Comparison of ENCODE assay signal across 9 cellular contexts in genomic region chr21:40466893-40467483, GRCh38.
DNase-seq lines count a peak whose midpoint lies in the region; ATAC-seq and TF ChIP-seq lines count a peak whose summit lies in the region.
"Had no signal": no experiment of that assay in that cellular context is flagged by ENCODE, and none has a peak within 500 bp of the region (broad histone marks: within the 10 kb centered on the region; RNA-seq: fewer than 3 reads in every experiment).

No MANE protein-coding gene starts in this region.

- H3K9me3 ChIP-seq in lung (ENCODE audit: control insufficient read depth in 2 of 2, insufficient read depth in 1 of 2, low read length in 1 of 2): no peaks in the 10 kb centered on the region
- H3K9me3 ChIP-seq in ovary: no peaks in the 10 kb centered on the region
- no peaks in the 10 kb centered on the region for H3K9me3 ChIP-seq in right cardiac atrium (ENCODE audit: control insufficient read depth, low read length)

- H3K36me3 Mint-ChIP-seq in stimulated activated effector memory CD8-positive, alpha-beta T cell treated with anti-CD3 and anti-CD28 coated beads, Interleukin-12 subunit alpha, Interleukin-12 subunit beta, amount 100 ng/mL, for 72 hours: no peaks in the 10 kb centered on the region
- H3K36me3 Mint-ChIP-seq: activated CD8-positive, alpha-beta memory T cell treated with anti-CD3 and anti-CD28 coated beads, Interleukin-2, amount 10 ng/mL, durations not matched to agents 7 days and 5 days had no signal

- H3K9me3 Mint-ChIP-seq in stimulated activated effector memory CD8-positive, alpha-beta T cell treated with anti-CD3 and anti-CD28 coated beads, Interleukin-12 subunit alpha, Interleukin-12 subunit beta, amount 100 ng/mL, for 72 hours: peaks cover 7% of the 10 kb centered on the region

- ATAC-seq in lung (ENCODE audit: insufficient read depth, low FRiP score): no peak
- ATAC-seq in stimulated activated effector memory CD8-positive, alpha-beta T cell treated with anti-CD3 and anti-CD28 coated beads, Interleukin-12 subunit alpha, Interleukin-12 subunit beta, amount 100 ng/mL, for 72 hours: no peak
- ATAC-seq in right cardiac atrium: no peak
- ATAC-seq: activated CD8-positive, alpha-beta memory T cell treated with anti-CD3 and anti-CD28 coated beads, Interleukin-2, amount 10 ng/mL, durations not matched to agents 7 days and 5 days had no signal

- no peaks in the 10 kb centered on the region for H3K4me1 Mint-ChIP-seq in stimulated activated effector memory CD8-positive, alpha-beta T cell treated with anti-CD3 and anti-CD28 coated beads, Interleukin-12 subunit alpha, Interleukin-12 subunit beta, amount 100 ng/mL, for 72 hours
- H3K4me1 Mint-ChIP-seq: activated CD8-positive, alpha-beta memory T cell treated with anti-CD3 and anti-CD28 coated beads, Interleukin-2, amount 10 ng/mL, durations not matched to agents 7 days and 5 days had no signal

- 88% methylated on average over 1 of the region's 1 CpG for WGBS in lung, 2 donors
- 78 to 88% (median 84%) methylated on average over 1 of the region's 1 CpG for WGBS in ovary, 3 donors
- 91% methylated on average over 1 of the region's 1 CpG for WGBS in right cardiac atrium

- TF ChIP-seq EP300 in ovary (IDR thresholded peaks at IDR 0.05): no peak

- H3K27ac ChIP-seq in lung (ENCODE audit: low read depth in 1 of 2, low read length in 1 of 2) (no peak overlapping the region), ovary (no peak overlapping the region), right cardiac atrium (ENCODE audit: low read length) (no peak overlapping the region)

- TF ChIP-seq CTCF in lung (IDR thresholded peaks at IDR 0.05; ENCODE audit: control extremely low read depth, extremely low read depth): peak; percentile 29
- TF ChIP-seq CTCF in ovary (IDR thresholded peaks at IDR 0.05): no peak

- no peak overlapping the region for H3K27ac Mint-ChIP-seq in stimulated activated effector memory CD8-positive, alpha-beta T cell treated with anti-CD3 and anti-CD28 coated beads, Interleukin-12 subunit alpha, Interleukin-12 subunit beta, amount 100 ng/mL, for 72 hours
- H3K27ac Mint-ChIP-seq: activated CD8-positive, alpha-beta memory T cell treated with anti-CD3 and anti-CD28 coated beads, Interleukin-2, amount 10 ng/mL, durations not matched to agents 7 days and 5 days had no signal

- no peak overlapping the region for H3K4me3 ChIP-seq in lung
- H3K4me3 ChIP-seq in ovary: no peak overlapping the region
- no peak overlapping the region for H3K4me3 ChIP-seq in right cardiac atrium (ENCODE audit: low read length)

- H3K4me1 ChIP-seq in lung (ENCODE audit: control insufficient read depth in 2 of 2, insufficient read depth in 2 of 2, low read length in 2 of 2) (no peaks in the 10 kb centered on the region), ovary (ENCODE audit: insufficient read depth) (no peaks in the 10 kb centered on the region), right cardiac atrium (ENCODE audit: control insufficient read depth, insufficient read depth, low read length) (no peaks in the 10 kb centered on the region)

- no peaks in the 10 kb centered on the region for H3K36me3 ChIP-seq in lung (ENCODE audit: control insufficient read depth in 2 of 2, insufficient read depth in 2 of 2, low read length in 2 of 2)
- H3K36me3 ChIP-seq in ovary: no peaks in the 10 kb centered on the region

- intact Hi-C loops in ovary (cut with DNase I) (no loop called here), right cardiac atrium (cut with DNase I) (loop anchor here in 3 of 4 donors (5.0 to 10.0 kb wide), 3 partner anchors 375 to 600 kb away; partner anchors contain the start of gene DSCAM (in 1 of the 3))

- TF ChIP-seq POLR2A in ovary (IDR thresholded peaks at IDR 0.05): no peak

- no peak overlapping the region for H3K4me3 Mint-ChIP-seq in stimulated activated effector memory CD8-positive, alpha-beta T cell treated with anti-CD3 and anti-CD28 coated beads, Interleukin-12 subunit alpha, Interleukin-12 subunit beta, amount 100 ng/mL, for 72 hours
- H3K4me3 Mint-ChIP-seq: activated CD8-positive, alpha-beta memory T cell treated with anti-CD3 and anti-CD28 coated beads, Interleukin-2, amount 10 ng/mL, durations not matched to agents 7 days and 5 days had no signal

- DNase-seq in DMS 273 treated with DMSO at 0.1 percent for 48 hours (lab: John Stamatoyannopoulos, UW): peak; percentile 16
- peak; percentile 41 to 81 (median 58) for DNase-seq in NCI-H1417 (lab: John Stamatoyannopoulos, UW)
- peak; percentile 29 for DNase-seq in amniotic stem cell (lab: John Stamatoyannopoulos, UW)
- no peak for DNase-seq in lung (ENCODE audit: low spot score)
- DNase-seq in ovary: no peak
- no peak for DNase-seq in stimulated activated naive CD4-positive, alpha-beta T cell (lab: John Stamatoyannopoulos, UW)
- no peak for DNase-seq in stimulated activated effector memory CD8-positive, alpha-beta T cell treated with anti-CD3 and anti-CD28 coated beads, Interleukin-12 subunit alpha, Interleukin-12 subunit beta, amount 100 ng/mL, for 72 hours (ENCODE audit: low spot score in 2 of 2)
- DNase-seq in right cardiac atrium: no peak
- DNase-seq: activated CD8-positive, alpha-beta memory T cell treated with anti-CD3 and anti-CD28 coated beads, Interleukin-2, amount 10 ng/mL, durations not matched to agents 7 days and 5 days had no signal

- H3K27me3 ChIP-seq in lung (ENCODE audit: control insufficient read depth, insufficient read depth): no peaks in the 10 kb centered on the region
- H3K27me3 ChIP-seq in ovary: no peaks in the 10 kb centered on the region
- no peaks in the 10 kb centered on the region for H3K27me3 ChIP-seq in right cardiac atrium (ENCODE audit: control insufficient read depth, insufficient read depth)

Comparison
In these comparisons a context has a peak if more than half of its experiments do, and no peak if none do; other contexts are left out.
1. DNase-seq: peak in DMS 273 treated with DMSO at 0.1 percent for 48 hours (single experiment), NCI-H1417 (3 of 3) and amniotic stem cell (single experiment); none in lung (single experiment), ovary (0 of 5), stimulated activated naive CD4-positive, alpha-beta T cell (0 of 6), stimulated activated effector memory CD8-positive, alpha-beta T cell treated with anti-CD3 and anti-CD28 coated beads, Interleukin-12 subunit alpha, Interleukin-12 subunit beta, amount 100 ng/mL, for 72 hours (0 of 2) and right cardiac atrium (0 of 3).
2. intact Hi-C loops: an anchor here in right cardiac atrium (5.0 to 10.0 kb wide); none called in ovary.